ENCODE assay signal across 1 cellular context in genomic region chr18:23452728-23453656, GRCh38.
TF ChIP-seq lines count a peak whose summit lies in the region.

RIOK3 (plus strand) TSS chr18:23453287; CDS start chr18:23453440, 153 bp downstream.

TF ChIP-seq in HepG2, 621 proteins besides CTCF, POLR2A, EP300 and RAD21 (continued from another document and continues in another):
- TF ChIP-seq HBP1 (CRISPR knock-in tag; IDR thresholded peaks at IDR 0.05; ENCODE audit: low read depth): peak; percentile 80
- peak; percentile 72 for TF ChIP-seq ZNF691 (CRISPR knock-in tag; IDR thresholded peaks at IDR 0.05; ENCODE audit: borderline replicate concordance, low read depth)
- no peak for TF ChIP-seq BRF2 (CRISPR knock-in tag; IDR thresholded peaks at IDR 0.05)
- TF ChIP-seq NFE2L2 (IDR thresholded peaks at IDR 0.05; ENCODE audit: low read length): no peak
- TF ChIP-seq AFF4 (CRISPR knock-in tag; IDR thresholded peaks at IDR 0.05): no peak
- TF ChIP-seq ZFP36L2 (CRISPR knock-in tag; IDR thresholded peaks at IDR 0.05): no peak
- peak; percentile 82; the same call in 1 of the 2 replicates for TF ChIP-seq MEIS1 (CRISPR knock-in tag; IDR thresholded peaks at IDR 0.05; ENCODE audit: borderline replicate concordance)
- TF ChIP-seq ZNF18 (CRISPR knock-in tag; IDR thresholded peaks at IDR 0.05; ENCODE audit: insufficient replicate concordance): peak; percentile 66
- no peak for TF ChIP-seq ZMAT5 (CRISPR knock-in tag; IDR thresholded peaks at IDR 0.05; ENCODE audit: borderline replicate concordance, low read depth)
- no peak for TF ChIP-seq SNAPC5 (CRISPR knock-in tag; IDR thresholded peaks at IDR 0.05; ENCODE audit: borderline replicate concordance)
- peak; percentile 68 for TF ChIP-seq ASH2L (IDR thresholded peaks at IDR 0.05; ENCODE audit: insufficient read length, low read depth, low read length)
- no peak for TF ChIP-seq EZH2 (conservative IDR thresholded peaks at IDR 0.05; ENCODE audit: low read depth, low read length)
- no peak for TF ChIP-seq TOE1 (CRISPR knock-in tag; IDR thresholded peaks at IDR 0.05)
- TF ChIP-seq ZNF703 (CRISPR knock-in tag; IDR thresholded peaks at IDR 0.05; ENCODE audit: borderline replicate concordance): no peak
- TF ChIP-seq ZSCAN12 (CRISPR knock-in tag; IDR thresholded peaks at IDR 0.05): no peak
- TF ChIP-seq TRIM22 (IDR thresholded peaks at IDR 0.05): no peak
- TF ChIP-seq ZNF354B (CRISPR knock-in tag; IDR thresholded peaks at IDR 0.05): no peak
- no peak for TF ChIP-seq PREB (CRISPR knock-in tag; IDR thresholded peaks at IDR 0.05)
- no peak for TF ChIP-seq GLI4 (CRISPR knock-in tag; IDR thresholded peaks at IDR 0.05; ENCODE audit: borderline replicate concordance)
- no peak for TF ChIP-seq KDM4B (CRISPR knock-in tag; IDR thresholded peaks at IDR 0.05)
- no peak for TF ChIP-seq ZNF720 (CRISPR knock-in tag; IDR thresholded peaks at IDR 0.05)
- TF ChIP-seq POGZ (CRISPR knock-in tag; IDR thresholded peaks at IDR 0.05): peak; percentile 70
- no peak for TF ChIP-seq ZNF446 (CRISPR knock-in tag; IDR thresholded peaks at IDR 0.05)
- no peak for TF ChIP-seq ARNT (IDR thresholded peaks at IDR 0.05)
- TF ChIP-seq DRAP1 (CRISPR knock-in tag; IDR thresholded peaks at IDR 0.05): 0 out of 2 replicates have a peak, but pooled peaks have one; percentile 31
- no peak for TF ChIP-seq ZNF318 (CRISPR knock-in tag; IDR thresholded peaks at IDR 0.05)
- no peak for TF ChIP-seq ZNF441 (CRISPR knock-in tag; IDR thresholded peaks at IDR 0.05; ENCODE audit: borderline replicate concordance)
- TF ChIP-seq ZNF205 (CRISPR knock-in tag; IDR thresholded peaks at IDR 0.05): no peak
- no peak for TF ChIP-seq GPBP1L1 (CRISPR knock-in tag; IDR thresholded peaks at IDR 0.05)
- TF ChIP-seq WIZ (CRISPR knock-in tag; IDR thresholded peaks at IDR 0.05): peak; percentile 14; the same call in 1 of the 2 replicates
- no peak for TF ChIP-seq ATF7 (IDR thresholded peaks at IDR 0.05)
- no peak for TF ChIP-seq ATF7 (CRISPR knock-in tag; IDR thresholded peaks at IDR 0.05)
- 0 out of 2 replicates have a peak, but pooled peaks have one; percentile 27 for TF ChIP-seq NAIF1 (CRISPR knock-in tag; IDR thresholded peaks at IDR 0.05; ENCODE audit: borderline replicate concordance)
- TF ChIP-seq ZNF263 (CRISPR knock-in tag; IDR thresholded peaks at IDR 0.05): peak; percentile 33; the same call in 1 of the 2 replicates
- TF ChIP-seq ZNF382 (CRISPR knock-in tag; IDR thresholded peaks at IDR 0.05; ENCODE audit: borderline replicate concordance): no peak
- TF ChIP-seq ZNF337 (CRISPR knock-in tag; IDR thresholded peaks at IDR 0.05; ENCODE audit: borderline replicate concordance, low read depth): no peak
- TF ChIP-seq ZNF274 (CRISPR knock-in tag; IDR thresholded peaks at IDR 0.05): no peak
- no peak for TF ChIP-seq ZNF260 (CRISPR knock-in tag; IDR thresholded peaks at IDR 0.05; ENCODE audit: borderline replicate concordance, low read depth)
